In the genomic region with DNA sequence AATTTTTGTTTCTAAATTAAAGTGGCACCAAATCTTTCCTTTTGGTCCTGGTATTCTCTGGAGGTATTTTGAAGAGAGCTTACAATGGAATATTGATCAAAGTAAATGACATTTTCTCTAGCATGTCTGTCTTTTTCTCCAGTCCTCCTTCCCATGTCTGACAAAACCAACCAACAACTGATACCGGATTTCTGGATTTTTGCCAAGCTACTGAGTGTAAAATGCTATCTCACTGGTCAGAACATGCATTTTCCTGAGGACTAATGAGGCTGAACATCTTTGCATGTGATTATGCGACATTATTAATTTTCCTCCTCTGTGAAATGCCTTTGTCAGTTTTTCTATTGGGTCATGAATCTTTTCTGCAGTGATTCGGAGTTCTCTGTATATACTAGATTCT, we compare ENCODE assay signal across 16 cellular contexts.
"Had no signal": no experiment of that assay in that cellular context is flagged by ENCODE, and none has a peak within 500 bp of the region (broad histone marks: within the 10 kb centered on the region; RNA-seq: fewer than 3 reads in every experiment).

No MANE protein-coding gene starts in this region.

- ATAC-seq: activated CD4-positive, alpha-beta T cell treated with anti-CD3 and anti-CD28 coated beads for 36 hours; left lung; pancreas had no signal

- DNase-seq: activated CD4-positive, alpha-beta memory T cell treated with anti-CD3 and anti-CD28 coated beads for 36 hours; activated CD4-positive, alpha-beta T cell treated with anti-CD3 and anti-CD28 coated beads for 36 hours; activated effector memory CD4-positive, alpha-beta T cell treated with Interleukin-2 at 50 U/mL for 16 hours; activated naive CD4-positive, alpha-beta T cell treated with anti-CD3 and anti-CD28 coated beads, Interleukin-2, amount 50 U/mL, for 16 hours; activated T-cell treated with anti-CD3 and anti-CD28 coated beads, Interleukin-2, amount 50 U/mL, for 24 hours; colonic mucosa; kidney; left lung; mammary epithelial cell; naive B cell; pancreas; sigmoid colon; spleen; T1000; trophoblast cell; WERI-Rb-1 had no signal
